10 cellular contexts compared by ENCODE assay signal in genomic region chr7:100268882-100269281, GRCh38. TPM values are rescaled to one million over a fixed set of nuclear protein-coding genes. Genes with fewer than 3 reads are reported as not detected.
"Had no signal": no experiment of that assay in that cellular context is flagged by ENCODE, and none has a peak within 500 bp of the region (broad histone marks: within the 10 kb centered on the region; RNA-seq: fewer than 3 reads in every experiment).

No MANE protein-coding gene starts in this region.

RNA-seq across cellular contexts. Expression of gene SPDYE3, which starts 38.6 kb away (rescaled TPM):
- total RNA-seq: activated CD4-positive, alpha-beta T cell treated with anti-CD3 and anti-CD28 coated beads for 36 hours; activated CD4-positive, alpha-beta T cell treated with anti-CD3 and anti-CD28 coated beads, Interleukin-2, amount 10 ng/mL, durations not matched to agents 7 days and 5 days; activated CD8-positive, alpha-beta T cell treated with anti-CD3 and anti-CD28 coated beads, Interleukin-2, amount 10 ng/mL, durations not matched to agents 7 days and 5 days; activated naive CD8-positive, alpha-beta T cell treated with anti-CD3 and anti-CD28 coated beads, Interleukin-2, amount 10 ng/mL, durations not matched to agents 7 days and 5 days; activated T-helper 2 cell treated with anti-CD3 and anti-CD28 coated beads, Interferon-gamma antibody, Interleukin-2, Interleukin-4, amounts not matched to agents 10 μg/mL and 5 μg/mL and 100 μg/mL, durations not matched to agents 14 hours and 24 hours and 36 hours; ascending aorta; bronchial epithelial cell; RPMI7951; WTC11 had no signal

RNA-seq across cellular contexts. Expression of gene PVRIG, which starts 49.1 kb away (rescaled TPM):
- total RNA-seq: bronchial epithelial cell, RPMI7951, SJCRH30 had no signal
